11 cellular contexts compared by ENCODE assay signal in genomic region chr6:75524322-75524972, GRCh38. TPM values are rescaled to one million over a fixed set of nuclear protein-coding genes. Genes with fewer than 3 reads are reported as not detected.
DNase-seq lines count a peak whose midpoint lies in the region; ATAC-seq and TF ChIP-seq lines count a peak whose summit lies in the region.
"Had no signal": no experiment of that assay in that cellular context is flagged by ENCODE, and none has a peak within 500 bp of the region (broad histone marks: within the 10 kb centered on the region; RNA-seq: fewer than 3 reads in every experiment).

No MANE protein-coding gene starts in this region.

- TF ChIP-seq POLR2A in ovary (IDR thresholded peaks at IDR 0.05) = no peak

- TF ChIP-seq CTCF in brain microvascular endothelial cell (IDR thresholded peaks at IDR 0.05; ENCODE audit: low read depth, low read length, missing control alignments) (no peak), ovary (IDR thresholded peaks at IDR 0.05) (no peak)

- H3K4me3 ChIP-seq in ACC112 (ENCODE audit: low read depth, low read length) = peak overlapping the region; percentile 57
- H3K4me3 ChIP-seq in brain microvascular endothelial cell (ENCODE audit: low read depth, low read length) = peak overlapping the region; percentile 6
- no peak overlapping the region for H3K4me3 ChIP-seq in ovary

- no peaks in the 10 kb centered on the region for H3K9me3 ChIP-seq in ovary

- WGBS in ovary, 3 donors = 3 to 16% (median 4%) methylated on average over 9 of the region's 9 CpGs

- peak overlapping the region; percentile 5 for H2AFZ ChIP-seq in ACC112 (ENCODE audit: low read length, unreplicated experiment)

- ATAC-seq in HG03520 (IDR thresholded peaks at IDR 0.05; ENCODE audit: unreplicated experiment) = no peak

- intact Hi-C loops in ovary (cut with DNase I) = loop anchor here in 3 of 4 donors (10.0 kb wide), 2 partner anchors 230 to 260 kb away; no protein-coding TSS in a partner anchor

- in situ Hi-C loops in brain microvascular endothelial cell (cut with HindIII; ENCODE audit: low pct_ligation_motif_present, low sequenced_read_pairs) = no loop called here

- DNase-seq in HS-5 (ENCODE audit: low read depth) (peak; percentile 86), brain microvascular endothelial cell (peak; percentile 95), lung microvascular endothelial cell (ENCODE audit: low read depth in 2 of 2) (peak; percentile 28 to 88), iPS-NIHi7 (ENCODE audit: extremely low spot score) (no peak), activated gamma-delta T cell (lab: John Stamatoyannopoulos, UW) (no peak), ovary (no peak)
- DNase-seq: DMS79 treated with DMSO at 0.1 percent for 48 hours, GOT3, NCI-H2227 treated with DMSO at 0.1 percent for 48 hours had no signal

- H3K4me1 ChIP-seq in ACC112 (ENCODE audit: control insufficient read depth, insufficient read depth, low read length, unreplicated experiment) = peaks cover 7% of the 10 kb centered on the region
- H3K4me1 ChIP-seq in ovary (ENCODE audit: insufficient read depth) = no peaks in the 10 kb centered on the region

- H3K79me2 ChIP-seq in ACC112 (ENCODE audit: control insufficient read depth, insufficient read depth, low read length, unreplicated experiment) = no peaks in the 10 kb centered on the region

- no peak overlapping the region for H3K27ac ChIP-seq in ACC112 (ENCODE audit: low read depth, low read length)
- H3K27ac ChIP-seq in brain microvascular endothelial cell = peak overlapping the region; percentile 25
- H3K27ac ChIP-seq in ovary = no peak overlapping the region

- no peak for TF ChIP-seq EP300 in ovary (IDR thresholded peaks at IDR 0.05)

- H3K27me3 ChIP-seq in ACC112 (ENCODE audit: insufficient read depth, low read length) (no peaks in the 10 kb centered on the region), brain microvascular endothelial cell (replicated peaks) (no peaks in the 10 kb centered on the region), ovary (no peaks in the 10 kb centered on the region)

- H3K36me3 ChIP-seq in ACC112 (ENCODE audit: insufficient read depth, low read length) (no peaks in the 10 kb centered on the region), brain microvascular endothelial cell (replicated peaks) (no peaks in the 10 kb centered on the region), ovary (no peaks in the 10 kb centered on the region)

RNA-seq across cellular contexts. Expression of gene FILIP1, which starts 30.8 kb away (rescaled TPM):
- total RNA-seq in lung microvascular endothelial cell (3.7 and 13.3 TPM in 2 replicates), ovary (1 to 10 TPM; 1.1 to 7.1 (median 2.7) TPM)
- polyA plus RNA-seq in ovary = 1 to 10 TPM; 1.7 to 6.9 TPM

Comparison
In these comparisons a context has a peak if more than half of its experiments do, and no peak if none do; other contexts are left out.
1. DNase-seq: peak in HS-5 (single experiment), brain microvascular endothelial cell (single experiment) and lung microvascular endothelial cell (2 of 2); none in iPS-NIHi7 (single experiment), activated gamma-delta T cell (single experiment) and ovary (0 of 5).